Comparison of ENCODE assay signal across 14 cellular contexts in the genomic region with DNA sequence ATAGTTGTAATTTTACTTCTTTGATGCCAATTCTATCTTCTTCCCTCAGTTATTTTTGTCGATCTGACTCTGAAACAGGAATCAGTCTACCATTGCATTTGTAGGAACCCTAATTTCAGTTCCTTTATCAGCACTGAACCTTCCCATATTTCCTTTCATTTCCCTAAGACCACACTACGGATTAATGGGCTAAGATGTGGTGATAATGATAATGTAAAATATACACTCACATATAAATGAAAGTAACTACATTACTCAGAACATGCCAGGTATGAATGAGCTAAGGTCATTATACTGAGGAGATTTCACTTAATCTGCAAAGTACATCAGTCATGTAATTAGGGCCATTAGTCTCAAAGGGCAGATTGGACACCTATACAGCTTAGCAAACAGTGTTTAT.
A peak's percentile ranks its signal among the peaks of the same experiment; 100 is the strongest.
DNase-seq lines count a peak whose midpoint lies in the region; ATAC-seq and TF ChIP-seq lines count a peak whose summit lies in the region.
"Had no signal": no experiment of that assay in that cellular context is flagged by ENCODE, and none has a peak within 500 bp of the region (broad histone marks: within the 10 kb centered on the region; RNA-seq: fewer than 3 reads in every experiment).

No MANE protein-coding gene starts in this region.

- no peaks in the 10 kb centered on the region for H3K4me1 ChIP-seq in Peyer's patch

- CTCF ChIA-PET in GM10248 (lab: Yijun Ruan, JAX), result no interaction called here

- peak; percentile 53 for ATAC-seq in GM19467 (IDR thresholded peaks at IDR 0.05; ENCODE audit: unreplicated experiment)
- ATAC-seq in HG03025 (IDR thresholded peaks at IDR 0.05; ENCODE audit: low FRiP score, unreplicated experiment), result peak; percentile 39
- ATAC-seq: natural killer cell had no signal

- TF ChIP-seq POLR2A in Peyer's patch (IDR thresholded peaks at IDR 0.05), result no peak

- POLR2A ChIA-PET in GM10248 (lab: Yijun Ruan, JAX), result no interaction called here

- H3K27ac ChIP-seq in Peyer's patch, result no peak overlapping the region
- H3K27ac ChIP-seq: GM23248 had no signal

- H3K9me3 ChIP-seq in Peyer's patch, result no peaks in the 10 kb centered on the region

- H3K27me3 ChIP-seq in Peyer's patch, result no peaks in the 10 kb centered on the region

- DNase-seq in GM10248 (ENCODE audit: extremely low spot score) (peak; percentile 22), NAMALWA (ENCODE audit: low spot score) (peak; percentile 22), SHP77 (lab: John Stamatoyannopoulos, UW) (no peak), Peyer's patch (no peak), OCI-M1 (lab: John Stamatoyannopoulos, UW) (no peak)
- DNase-seq in stimulated activated CD4-positive, alpha-beta T cell treated with anti-CD3 and anti-CD28 coated beads, Interleukin-2, amount 100 ng/mL, for 24 hours, result no peak
- DNase-seq: activated CD4-positive, alpha-beta T cell treated with anti-CD3 and anti-CD28 coated beads for 4 hours; activated naive CD4-positive, alpha-beta T cell; GM23248; IMR-90; natural killer cell; stimulated activated CD8-positive, alpha-beta memory T cell treated with anti-CD3 and anti-CD28 coated beads, Interleukin-4, amount 100 ng/mL, for 48 hours had no signal

- H3K36me3 ChIP-seq in Peyer's patch, result no peaks in the 10 kb centered on the region

- H3K4me3 ChIP-seq in Peyer's patch, result no peak overlapping the region
- H3K4me3 ChIP-seq: GM23248 had no signal

- no peak for TF ChIP-seq CTCF in GM10248 (IDR thresholded peaks at IDR 0.05; ENCODE audit: control extremely low read depth, extremely low read depth, low read depth, missing control alignments)
- TF ChIP-seq CTCF in Peyer's patch (IDR thresholded peaks at IDR 0.05), result no peak

Comparison
In these comparisons a context has a peak if more than half of its experiments do, and no peak if none do; other contexts are left out.
1. DNase-seq: peak in GM10248 (single experiment) and NAMALWA (single experiment); none in SHP77 (0 of 2), Peyer's patch (0 of 3), stimulated activated CD4-positive, alpha-beta T cell treated with anti-CD3 and anti-CD28 coated beads, Interleukin-2, amount 100 ng/mL, for 24 hours (0 of 2) and OCI-M1 (single experiment).